In genomic region chr4:6293661-6294060, GRCh38 we compare ENCODE assay signal across 9 cellular contexts.
"Had no signal": no experiment of that assay in that cellular context is flagged by ENCODE, and none has a peak within 500 bp of the region (broad histone marks: within the 10 kb centered on the region; RNA-seq: fewer than 3 reads in every experiment).

No MANE protein-coding gene starts in this region.

- H3K9me3 ChIP-seq: HAP-1 had no signal

- H2AFZ ChIP-seq: GM23248 had no signal

- ATAC-seq: HCT116, HepG2, K562 had no signal

- H3K9ac ChIP-seq: GM23248 had no signal

- H3K27ac Mint-ChIP-seq: HFFc6 had no signal

- H3K4me3 ChIP-seq: GM23248, HAP-1, K562 had no signal

- H3K27ac ChIP-seq: GM23248, HL-60 had no signal

- H3K36me3 ChIP-seq: HAP-1 had no signal

- H3K9me3 Mint-ChIP-seq: HFFc6 had no signal

- H3K4me3 Mint-ChIP-seq: HFFc6 had no signal

- H3K4me1 ChIP-seq: HAP-1 had no signal

- DNase-seq: GM23248, GOT3, H7, HFFc6 had no signal
